Comparison of ENCODE assay signal across 19 cellular contexts in genomic region chr13:66794340-66795031, GRCh38.
DNase-seq lines count a peak whose midpoint lies in the region; ATAC-seq and TF ChIP-seq lines count a peak whose summit lies in the region.
"Had no signal": no experiment of that assay in that cellular context is flagged by ENCODE, and none has a peak within 500 bp of the region (broad histone marks: within the 10 kb centered on the region; RNA-seq: fewer than 3 reads in every experiment).

No MANE protein-coding gene starts in this region.

- H3K27ac Mint-ChIP-seq in stimulated activated naive CD8-positive, alpha-beta T cell treated with anti-CD3 and anti-CD28 coated beads, Interleukin-15, Interleukin-2, amounts not matched to agents 100 ng/mL and 50 ng/mL, for 24 hours = no peak overlapping the region
- no peak overlapping the region for H3K27ac Mint-ChIP-seq in stimulated activated naive CD8-positive, alpha-beta T cell treated with anti-CD3 and anti-CD28 coated beads, Interleukin-15, amount 100 ng/mL, for 72 hours
- H3K27ac Mint-ChIP-seq: activated CD8-positive, alpha-beta T cell treated with anti-CD3 and anti-CD28 coated beads, Interleukin-2, amount 10 ng/mL, durations not matched to agents 7 days and 5 days; activated naive CD4-positive, alpha-beta T cell treated with anti-CD3 and anti-CD28 coated beads, Interleukin-2, amount 50 U/mL, for 24 hours; mesothelial cell of epicardium had no signal

- no peaks in the 10 kb centered on the region for H3K36me3 ChIP-seq in right lobe of liver
- H3K36me3 ChIP-seq: MG63 had no signal

- 64% methylated on average over 5 of the region's 5 CpGs for WGBS in right lobe of liver (ENCODE audit: insufficient coverage, low coverage, low lambda C conversion rate, missing lambda C conversion rate)

- H3K36me3 Mint-ChIP-seq in stimulated activated naive CD8-positive, alpha-beta T cell treated with anti-CD3 and anti-CD28 coated beads, Interleukin-15, Interleukin-2, amounts not matched to agents 100 ng/mL and 50 ng/mL, for 24 hours (ENCODE audit: low read depth) = no peaks in the 10 kb centered on the region
- H3K36me3 Mint-ChIP-seq: activated naive CD4-positive, alpha-beta T cell treated with anti-CD3 and anti-CD28 coated beads, Interleukin-2, amount 50 U/mL, for 24 hours; mesothelial cell of epicardium had no signal

- H3K4me1 Mint-ChIP-seq in stimulated activated naive CD8-positive, alpha-beta T cell treated with anti-CD3 and anti-CD28 coated beads, Interleukin-15, Interleukin-2, amounts not matched to agents 100 ng/mL and 50 ng/mL, for 24 hours (ENCODE audit: low read depth) = no peaks in the 10 kb centered on the region
- no peaks in the 10 kb centered on the region for H3K4me1 Mint-ChIP-seq in stimulated activated naive CD8-positive, alpha-beta T cell treated with anti-CD3 and anti-CD28 coated beads, Interleukin-15, amount 100 ng/mL, for 72 hours
- H3K4me1 Mint-ChIP-seq: activated naive CD4-positive, alpha-beta T cell treated with anti-CD3 and anti-CD28 coated beads, Interleukin-2, amount 50 U/mL, for 24 hours had no signal

- no peaks in the 10 kb centered on the region for H3K27me3 ChIP-seq in right lobe of liver
- H3K27me3 ChIP-seq: MG63 had no signal

- TF ChIP-seq POLR2A in right lobe of liver (IDR thresholded peaks at IDR 0.05) = no peak

- no peak overlapping the region for H3K4me3 ChIP-seq in right lobe of liver
- H3K4me3 ChIP-seq: MG63, SK-N-MC had no signal

- H3K27ac ChIP-seq in right lobe of liver = no peak overlapping the region
- H3K27ac ChIP-seq: HL-60, SK-N-MC had no signal

- no peak for DNase-seq in stimulated activated naive CD8-positive, alpha-beta T cell treated with anti-CD3 and anti-CD28 coated beads, Interleukin-15, amount 100 ng/mL, for 72 hours
- DNase-seq in NCI-H82 treated with DMSO at 0.1 percent for 48 hours (lab: John Stamatoyannopoulos, UW; ENCODE audit: unreplicated experiment) = peak; percentile 100
- DNase-seq in activated effector memory CD4-positive, alpha-beta T cell treated with Interleukin-2 at 50 U/mL for 16 hours = no peak
- DNase-seq in HuH-7 (ENCODE audit: low spot score) = no peak
- DNase-seq in CD1c-positive myeloid dendritic cell (ENCODE audit: extremely low spot score) = no peak
- no peak for DNase-seq in right lobe of liver
- DNase-seq: 8988T; activated CD8-positive, alpha-beta T cell treated with anti-CD3 and anti-CD28 coated beads, Interleukin-2, amount 10 ng/mL, durations not matched to agents 7 days and 5 days; COR-L47; MG63; NCI-H510A treated with DMSO at 0.1 percent for 48 hours; stimulated activated CD4-positive, alpha-beta T cell treated with anti-CD3 and anti-CD28 coated beads, Interleukin-4, amount 100 ng/mL, for 4 hours had no signal

- intact Hi-C loops in right lobe of liver (cut with DNase I) = no loop called here

- no peak for TF ChIP-seq CTCF in right lobe of liver (IDR thresholded peaks at IDR 0.05)

- H3K4me3 Mint-ChIP-seq in stimulated activated naive CD8-positive, alpha-beta T cell treated with anti-CD3 and anti-CD28 coated beads, Interleukin-15, Interleukin-2, amounts not matched to agents 100 ng/mL and 50 ng/mL, for 24 hours = peak overlapping the region; percentile 38
- no peak overlapping the region for H3K4me3 Mint-ChIP-seq in stimulated activated naive CD8-positive, alpha-beta T cell treated with anti-CD3 and anti-CD28 coated beads, Interleukin-15, amount 100 ng/mL, for 72 hours
- H3K4me3 Mint-ChIP-seq: activated CD8-positive, alpha-beta T cell treated with anti-CD3 and anti-CD28 coated beads, Interleukin-2, amount 10 ng/mL, durations not matched to agents 7 days and 5 days; activated naive CD4-positive, alpha-beta T cell treated with anti-CD3 and anti-CD28 coated beads, Interleukin-2, amount 50 U/mL, for 24 hours; mesothelial cell of epicardium had no signal

- ATAC-seq in stimulated activated naive CD8-positive, alpha-beta T cell treated with anti-CD3 and anti-CD28 coated beads, Interleukin-15, amount 100 ng/mL, for 72 hours = no peak
- peak; percentile 67 for ATAC-seq in HG03025 (IDR thresholded peaks at IDR 0.05; ENCODE audit: low FRiP score, unreplicated experiment)
- no peak for ATAC-seq in right lobe of liver
- ATAC-seq: activated CD8-positive, alpha-beta T cell treated with anti-CD3 and anti-CD28 coated beads, Interleukin-2, amount 10 ng/mL, durations not matched to agents 7 days and 5 days; esophagus mucosa had no signal

- no peaks in the 10 kb centered on the region for H3K27me3 Mint-ChIP-seq in stimulated activated naive CD8-positive, alpha-beta T cell treated with anti-CD3 and anti-CD28 coated beads, Interleukin-15, Interleukin-2, amounts not matched to agents 100 ng/mL and 50 ng/mL, for 24 hours
- no peaks in the 10 kb centered on the region for H3K27me3 Mint-ChIP-seq in stimulated activated naive CD8-positive, alpha-beta T cell treated with anti-CD3 and anti-CD28 coated beads, Interleukin-15, amount 100 ng/mL, for 72 hours
- H3K27me3 Mint-ChIP-seq: activated naive CD4-positive, alpha-beta T cell treated with anti-CD3 and anti-CD28 coated beads, Interleukin-2, amount 50 U/mL, for 24 hours had no signal

- H3K9me3 Mint-ChIP-seq in stimulated activated naive CD8-positive, alpha-beta T cell treated with anti-CD3 and anti-CD28 coated beads, Interleukin-15, Interleukin-2, amounts not matched to agents 100 ng/mL and 50 ng/mL, for 24 hours = no peaks in the 10 kb centered on the region
- H3K9me3 Mint-ChIP-seq in stimulated activated naive CD8-positive, alpha-beta T cell treated with anti-CD3 and anti-CD28 coated beads, Interleukin-15, amount 100 ng/mL, for 72 hours = no peaks in the 10 kb centered on the region
- H3K9me3 Mint-ChIP-seq: activated naive CD4-positive, alpha-beta T cell treated with anti-CD3 and anti-CD28 coated beads, Interleukin-2, amount 50 U/mL, for 24 hours; mesothelial cell of epicardium had no signal

- no peaks in the 10 kb centered on the region for H3K4me1 ChIP-seq in right lobe of liver

- no peaks in the 10 kb centered on the region for H3K9me3 ChIP-seq in right lobe of liver
- H3K9me3 ChIP-seq: MG63 had no signal
